13 cellular contexts compared by ENCODE assay signal in genomic region chr9:77595426-77596051, GRCh38. TPM values are rescaled to one million over a fixed set of nuclear protein-coding genes. Genes with fewer than 3 reads are reported as not detected.
DNase-seq lines count a peak whose midpoint lies in the region; ATAC-seq and TF ChIP-seq lines count a peak whose summit lies in the region.
"Had no signal": no experiment of that assay in that cellular context is flagged by ENCODE, and none has a peak within 500 bp of the region (broad histone marks: within the 10 kb centered on the region; RNA-seq: fewer than 3 reads in every experiment).

No MANE protein-coding gene starts in this region.

- no peaks in the 10 kb centered on the region for H3K27me3 ChIP-seq in heart left ventricle
- no peaks in the 10 kb centered on the region for H3K27me3 ChIP-seq in upper lobe of right lung
- H3K27me3 ChIP-seq: hepatocyte had no signal

- H3K9me3 ChIP-seq in heart left ventricle (no peaks in the 10 kb centered on the region), upper lobe of right lung (no peaks in the 10 kb centered on the region)

- intact Hi-C loops in heart left ventricle (cut with DNase I) (loop anchor here in 2 of 10 donors (5.0 kb wide), 3 partner anchors 52 to 83 kb away; partner anchors contain the start of gene GNA14 (in 1 of the 2)), upper lobe of right lung (cut with DNase I) (no loop called here)

- H3K27ac Mint-ChIP-seq in activated naive CD8-positive, alpha-beta T cell treated with anti-CD3 and anti-CD28 coated beads, Interleukin-2, amount 10 ng/mL, durations not matched to agents 7 days and 5 days = no peak overlapping the region
- no peak overlapping the region for H3K27ac Mint-ChIP-seq in activated naive CD8-positive, alpha-beta T cell treated with anti-CD3 and anti-CD28 coated beads, Interleukin-2, amount 50 U/mL, for 24 hours
- H3K27ac Mint-ChIP-seq: memory B cell had no signal

- H3K27me3 Mint-ChIP-seq in activated naive CD8-positive, alpha-beta T cell treated with anti-CD3 and anti-CD28 coated beads, Interleukin-2, amount 10 ng/mL, durations not matched to agents 7 days and 5 days = no peaks in the 10 kb centered on the region
- H3K27me3 Mint-ChIP-seq in activated naive CD8-positive, alpha-beta T cell treated with anti-CD3 and anti-CD28 coated beads, Interleukin-2, amount 50 U/mL, for 24 hours = no peaks in the 10 kb centered on the region

- H3K4me1 Mint-ChIP-seq in activated naive CD8-positive, alpha-beta T cell treated with anti-CD3 and anti-CD28 coated beads, Interleukin-2, amount 10 ng/mL, durations not matched to agents 7 days and 5 days = peaks cover 11% of the 10 kb centered on the region
- peaks cover 9% of the 10 kb centered on the region for H3K4me1 Mint-ChIP-seq in activated naive CD8-positive, alpha-beta T cell treated with anti-CD3 and anti-CD28 coated beads, Interleukin-2, amount 50 U/mL, for 24 hours
- H3K4me1 Mint-ChIP-seq: memory B cell had no signal

- 24 to 35% (median 30%) methylated on average over 7 of the region's 7 CpGs for WGBS in heart left ventricle, 4 donors

- H3K4me3 Mint-ChIP-seq in activated naive CD8-positive, alpha-beta T cell treated with anti-CD3 and anti-CD28 coated beads, Interleukin-2, amount 10 ng/mL, durations not matched to agents 7 days and 5 days = peak overlapping the region; percentile 25
- H3K4me3 Mint-ChIP-seq in activated naive CD8-positive, alpha-beta T cell treated with anti-CD3 and anti-CD28 coated beads, Interleukin-2, amount 50 U/mL, for 24 hours = no peak overlapping the region
- H3K4me3 Mint-ChIP-seq: memory B cell had no signal

- H3K9me3 Mint-ChIP-seq in activated naive CD8-positive, alpha-beta T cell treated with anti-CD3 and anti-CD28 coated beads, Interleukin-2, amount 10 ng/mL, durations not matched to agents 7 days and 5 days = no peaks in the 10 kb centered on the region
- H3K9me3 Mint-ChIP-seq in activated naive CD8-positive, alpha-beta T cell treated with anti-CD3 and anti-CD28 coated beads, Interleukin-2, amount 50 U/mL, for 24 hours = no peaks in the 10 kb centered on the region
- H3K9me3 Mint-ChIP-seq: memory B cell had no signal

- H3K36me3 Mint-ChIP-seq in activated naive CD8-positive, alpha-beta T cell treated with anti-CD3 and anti-CD28 coated beads, Interleukin-2, amount 10 ng/mL, durations not matched to agents 7 days and 5 days = no peaks in the 10 kb centered on the region
- no peaks in the 10 kb centered on the region for H3K36me3 Mint-ChIP-seq in activated naive CD8-positive, alpha-beta T cell treated with anti-CD3 and anti-CD28 coated beads, Interleukin-2, amount 50 U/mL, for 24 hours (ENCODE audit: low read depth)
- H3K36me3 Mint-ChIP-seq: memory B cell had no signal

- peak overlapping the region in 10 of 12 donors; percentile 1 to 80 (median 30) for H3K27ac ChIP-seq in heart left ventricle
- H3K27ac ChIP-seq in upper lobe of right lung = no peak overlapping the region
- H3K27ac ChIP-seq: hepatocyte had no signal

- DNase-seq in activated naive CD8-positive, alpha-beta T cell treated with anti-CD3 and anti-CD28 coated beads, Interleukin-2, amount 10 ng/mL, durations not matched to agents 7 days and 5 days = no peak
- no peak for DNase-seq in activated naive CD8-positive, alpha-beta T cell treated with anti-CD3 and anti-CD28 coated beads, Interleukin-2, amount 50 U/mL, for 24 hours
- DNase-seq in SK-MEL-5 (ENCODE audit: low read depth, low spot score) (peak; percentile 98), heart left ventricle (no peak), upper lobe of right lung (no peak), NCI-H510A treated with DMSO at 0.1 percent for 48 hours (lab: John Stamatoyannopoulos, UW) (no peak), SHP77 treated with DMSO at 0.1 percent for 48 hours (lab: John Stamatoyannopoulos, UW) (no peak)
- DNase-seq: effector memory CD4-positive, alpha-beta T cell; NK-92 treated with Interleukin-12 subunit alpha and Interleukin-12 subunit beta, amount 100 ng/mL, for 24 hours had no signal

- POLR2A ChIA-PET in activated naive CD8-positive, alpha-beta T cell treated with anti-CD3 and anti-CD28 coated beads, Interleukin-2, amount 10 ng/mL, durations not matched to agents 7 days and 5 days (lab: Charles Lee) = no interaction called here

- TF ChIP-seq CTCF in heart left ventricle (IDR thresholded peaks at IDR 0.05) = no peak
- no peak for TF ChIP-seq CTCF in upper lobe of right lung (IDR thresholded peaks at IDR 0.05)

- H3K4me1 ChIP-seq in heart left ventricle (peaks cover 0 to 60% (median 34%) of the 10 kb centered on the region in 12 donors), upper lobe of right lung (peaks cover 45% of the 10 kb centered on the region)

- no peak for TF ChIP-seq POLR2A in heart left ventricle (IDR thresholded peaks at IDR 0.05)

- peak; percentile 54 for ATAC-seq in activated naive CD8-positive, alpha-beta T cell treated with anti-CD3 and anti-CD28 coated beads, Interleukin-2, amount 10 ng/mL, durations not matched to agents 7 days and 5 days (ENCODE audit: low read depth)
- ATAC-seq in activated naive CD8-positive, alpha-beta T cell treated with anti-CD3 and anti-CD28 coated beads, Interleukin-2, amount 50 U/mL, for 24 hours = no peak
- ATAC-seq in heart left ventricle (peak in 3 of 4 donors; percentile 38 to 63 (median 61)), upper lobe of right lung (peak; percentile 59)
- no peak for ATAC-seq in activated CD4-positive, CD25-positive, alpha-beta regulatory T cell treated with anti-CD3 and anti-CD28 coated beads, Interleukin-2, amount 50 U/mL, for 24 hours

- H3K36me3 ChIP-seq in heart left ventricle = no peaks in the 10 kb centered on the region
- H3K36me3 ChIP-seq in upper lobe of right lung = no peaks in the 10 kb centered on the region

- in situ Hi-C loops in SK-MEL-5 (cut with HindIII; ENCODE audit: low pct_unique_long_range_greater_than_20kb, low sequenced_read_pairs) = no loop called here

- H3K4me3 ChIP-seq in heart left ventricle = no peak overlapping the region
- H3K4me3 ChIP-seq in upper lobe of right lung = no peak overlapping the region
- H3K4me3 ChIP-seq: hepatocyte had no signal

RNA-seq across cellular contexts. Expression of gene GNA14, which starts 52.6 kb away (rescaled TPM):
- not detected for total RNA-seq in activated naive CD8-positive, alpha-beta T cell treated with anti-CD3 and anti-CD28 coated beads, Interleukin-2, amount 10 ng/mL, durations not matched to agents 7 days and 5 days
- total RNA-seq in SK-MEL-5 (2014; rRNA removed; shearing (Covaris generic)) = 0.05 and 0.13 TPM in 2 replicates
- polyA plus RNA-seq in SK-MEL-5 (2015; cell fraction: cytosol; rRNA removed) = 0.15 TPM in 1 of 2 replicates, not detected in the other
- polyA plus RNA-seq in SK-MEL-5 (2015; cell fraction: nucleus; rRNA removed) = 0.11 TPM in 1 of 2 replicates, not detected in the other
- total RNA-seq in heart left ventricle (1 to 10 TPM in 6 of 9 donors, under 1 TPM in 3; 0.53 to 6.5 (median 1.4) TPM), upper lobe of right lung (15.7 TPM)
- under 1 TPM; 0.38 to 0.79 TPM for polyA plus RNA-seq in heart left ventricle
- total RNA-seq: osteocyte had no signal

Comparison
In these comparisons a context has a peak if more than half of its experiments do, and no peak if none do; other contexts are left out.
1. ATAC-seq: peak in activated naive CD8-positive, alpha-beta T cell treated with anti-CD3 and anti-CD28 coated beads, Interleukin-2, amount 10 ng/mL, durations not matched to agents 7 days and 5 days (single experiment), heart left ventricle (3 of 4) and upper lobe of right lung (single experiment); none in activated naive CD8-positive, alpha-beta T cell treated with anti-CD3 and anti-CD28 coated beads, Interleukin-2, amount 50 U/mL, for 24 hours (single experiment) and activated CD4-positive, CD25-positive, alpha-beta regulatory T cell treated with anti-CD3 and anti-CD28 coated beads, Interleukin-2, amount 50 U/mL, for 24 hours (0 of 2).